In genomic region chr3:171101982-171102610, GRCh38 we compare ENCODE assay signal across 16 cellular contexts.
DNase-seq lines count a peak whose midpoint lies in the region; ATAC-seq and TF ChIP-seq lines count a peak whose summit lies in the region.
"Had no signal": no experiment of that assay in that cellular context is flagged by ENCODE, and none has a peak within 500 bp of the region (broad histone marks: within the 10 kb centered on the region; RNA-seq: fewer than 3 reads in every experiment).

No MANE protein-coding gene starts in this region.

- no peak for ATAC-seq in GM21381 (IDR thresholded peaks at IDR 0.05; ENCODE audit: unreplicated experiment)
- ATAC-seq: activated CD8-positive, alpha-beta T cell treated with anti-CD3 and anti-CD28 coated beads, Interleukin-2, amount 10 ng/mL, durations not matched to agents 7 days and 5 days; activated T-helper 17 cell treated with anti-CD3 and anti-CD28 coated beads, Interleukin-2, amount 50 U/mL, for 72 hours; mucosa of descending colon; stimulated activated naive CD8-positive, alpha-beta T cell treated with anti-CD3 and anti-CD28 coated beads, Interleukin-15, amount 100 ng/mL, for 72 hours had no signal

- peak overlapping the region; percentile 69 for H3K27ac ChIP-seq in ACC112 (ENCODE audit: low read depth, low read length)

- no peaks in the 10 kb centered on the region for H3K9me3 Mint-ChIP-seq in HFFc6
- H3K9me3 Mint-ChIP-seq: activated T-helper 17 cell treated with anti-CD3 and anti-CD28 coated beads, Interleukin-2, amount 50 U/mL, for 72 hours; stimulated activated naive CD8-positive, alpha-beta T cell treated with anti-CD3 and anti-CD28 coated beads, Interleukin-15, amount 100 ng/mL, for 72 hours had no signal

- H3K4me3 ChIP-seq in ACC112 (ENCODE audit: low read depth, low read length) (no peak overlapping the region), fibroblast of the aortic adventitia (ENCODE audit: low read depth, low read length) (no peak overlapping the region)
- H3K4me3 ChIP-seq: HAP-1, mucosa of descending colon had no signal

- peak; percentile 65 for DNase-seq in HFFc6
- peak; percentile 33 for DNase-seq in T1000 (lab: John Stamatoyannopoulos, UW)
- peak; percentile 78 for DNase-seq in fibroblast of the aortic adventitia (ENCODE audit: low read depth)
- DNase-seq in DMS153 treated with DMSO at 0.1 percent for 48 hours (lab: John Stamatoyannopoulos, UW; ENCODE audit: unreplicated experiment), result no peak
- DNase-seq in GM19240 (ENCODE audit: insufficient read length, low spot score), result no peak
- no peak for DNase-seq in SW 1271 (lab: John Stamatoyannopoulos, UW)
- DNase-seq: activated CD8-positive, alpha-beta T cell treated with anti-CD3 and anti-CD28 coated beads, Interleukin-2, amount 10 ng/mL, durations not matched to agents 7 days and 5 days; anterior cingulate cortex; islet precursor cell; MM.1S; mucosa of descending colon; stimulated activated naive CD8-positive, alpha-beta T cell treated with anti-CD3 and anti-CD28 coated beads, Interleukin-15, amount 100 ng/mL, for 72 hours had no signal

- TF ChIP-seq CTCF in HFFc6 (IDR thresholded peaks at IDR 0.05), result no peak
- TF ChIP-seq CTCF in fibroblast of the aortic adventitia (IDR thresholded peaks at IDR 0.05; ENCODE audit: insufficient read depth, low read length), result no peak

- no peak overlapping the region for H3K4me3 Mint-ChIP-seq in HFFc6
- H3K4me3 Mint-ChIP-seq: activated CD8-positive, alpha-beta T cell treated with anti-CD3 and anti-CD28 coated beads, Interleukin-2, amount 10 ng/mL, durations not matched to agents 7 days and 5 days; activated T-helper 17 cell treated with anti-CD3 and anti-CD28 coated beads, Interleukin-2, amount 50 U/mL, for 72 hours; stimulated activated naive CD8-positive, alpha-beta T cell treated with anti-CD3 and anti-CD28 coated beads, Interleukin-15, amount 100 ng/mL, for 72 hours had no signal

- H3K4me1 Mint-ChIP-seq in HFFc6 (ENCODE audit: low read depth), result peaks cover 23% of the 10 kb centered on the region
- H3K4me1 Mint-ChIP-seq: activated T-helper 17 cell treated with anti-CD3 and anti-CD28 coated beads, Interleukin-2, amount 50 U/mL, for 72 hours; stimulated activated naive CD8-positive, alpha-beta T cell treated with anti-CD3 and anti-CD28 coated beads, Interleukin-15, amount 100 ng/mL, for 72 hours had no signal

- H3K79me2 ChIP-seq in ACC112 (ENCODE audit: control insufficient read depth, insufficient read depth, low read length, unreplicated experiment), result no peaks in the 10 kb centered on the region

- no peak overlapping the region for H2AFZ ChIP-seq in ACC112 (ENCODE audit: low read length, unreplicated experiment)

- H3K27me3 ChIP-seq in ACC112 (ENCODE audit: insufficient read depth, low read length), result no peaks in the 10 kb centered on the region

- no peaks in the 10 kb centered on the region for H3K27me3 Mint-ChIP-seq in HFFc6 (ENCODE audit: insufficient read depth)
- H3K27me3 Mint-ChIP-seq: activated T-helper 17 cell treated with anti-CD3 and anti-CD28 coated beads, Interleukin-2, amount 50 U/mL, for 72 hours; stimulated activated naive CD8-positive, alpha-beta T cell treated with anti-CD3 and anti-CD28 coated beads, Interleukin-15, amount 100 ng/mL, for 72 hours had no signal

- no peaks in the 10 kb centered on the region for H3K36me3 ChIP-seq in ACC112 (ENCODE audit: insufficient read depth, low read length)
- H3K36me3 ChIP-seq: HAP-1 had no signal

- H3K4me1 ChIP-seq in ACC112 (ENCODE audit: control insufficient read depth, insufficient read depth, low read length, unreplicated experiment), result peaks cover 18% of the 10 kb centered on the region
- H3K4me1 ChIP-seq: HAP-1 had no signal

- peak overlapping the region; percentile 61 for H3K27ac Mint-ChIP-seq in HFFc6
- H3K27ac Mint-ChIP-seq: activated CD8-positive, alpha-beta T cell treated with anti-CD3 and anti-CD28 coated beads, Interleukin-2, amount 10 ng/mL, durations not matched to agents 7 days and 5 days; activated T-helper 17 cell treated with anti-CD3 and anti-CD28 coated beads, Interleukin-2, amount 50 U/mL, for 72 hours had no signal

- H3K36me3 Mint-ChIP-seq in HFFc6 (ENCODE audit: low read depth), result peaks cover 38% of the 10 kb centered on the region

Comparison
In these comparisons a context has a peak if more than half of its experiments do, and no peak if none do; other contexts are left out.
1. DNase-seq: peak in HFFc6 (single experiment), T1000 (single experiment) and fibroblast of the aortic adventitia (single experiment); none in DMS153 treated with DMSO at 0.1 percent for 48 hours (single experiment), GM19240 (single experiment) and SW 1271 (0 of 2).